In genomic region chr7:101290177-101291037, GRCh38 we compare ENCODE assay signal across 8 cellular contexts. TPM values are rescaled to one million over a fixed set of nuclear protein-coding genes. Genes with fewer than 3 reads are reported as not detected.
DNase-seq lines count a peak whose midpoint lies in the region; ATAC-seq, FAIRE-seq and TF ChIP-seq lines count a peak whose summit lies in the region.
"Not testable (repeated sequence)": the region's sequence is repeated elsewhere in the genome, so short reads cannot be mapped to it uniquely, and the experiment has no call there.

No MANE protein-coding gene starts in this region.

- H3K4me3 Mint-ChIP-seq in activated CD4-positive, alpha-beta T cell treated with anti-CD3 and anti-CD28 coated beads for 36 hours, result not testable (repeated sequence)

- TF ChIP-seq EP300 in ovary (IDR thresholded peaks at IDR 0.05), result not testable (repeated sequence)

- H3K9me3 Mint-ChIP-seq in activated CD4-positive, alpha-beta T cell treated with anti-CD3 and anti-CD28 coated beads for 36 hours (ENCODE audit: low read depth), result not testable (repeated sequence)

- H3K4me1 ChIP-seq in ovary (ENCODE audit: insufficient read depth), result not testable (repeated sequence)

- H3K4me3 ChIP-seq in ovary, result not testable (repeated sequence)

- TF ChIP-seq CTCF in D721Med (IDR thresholded peaks at IDR 0.05; ENCODE audit: insufficient read depth, missing control alignments), result peak; percentile 46
- TF ChIP-seq CTCF in ovary (IDR thresholded peaks at IDR 0.05), result peak in 1 of 3 donors; percentile 39

- H3K4me1 Mint-ChIP-seq in activated CD4-positive, alpha-beta T cell treated with anti-CD3 and anti-CD28 coated beads for 36 hours, result not testable (repeated sequence)

- peaks cover 19% of the 10 kb centered on the region for H3K27me3 Mint-ChIP-seq in activated CD4-positive, alpha-beta T cell treated with anti-CD3 and anti-CD28 coated beads for 36 hours

- ATAC-seq in HG03439 (IDR thresholded peaks at IDR 0.05; ENCODE audit: unreplicated experiment), result peak; percentile 34
- peak; percentile 63 for ATAC-seq in activated CD4-positive, alpha-beta T cell treated with anti-CD3 and anti-CD28 coated beads for 36 hours
- peak; percentile 69 for ATAC-seq in left ventricle myocardium superior

- TF ChIP-seq POLR2A in ovary (IDR thresholded peaks at IDR 0.05), result not testable (repeated sequence)

- FAIRE-seq in D721Med (lab: Jason Lieb, UNC), result not testable (repeated sequence)

- not testable (repeated sequence) for H3K36me3 Mint-ChIP-seq in activated CD4-positive, alpha-beta T cell treated with anti-CD3 and anti-CD28 coated beads for 36 hours (ENCODE audit: low read depth)

- intact Hi-C loops in activated CD4-positive, alpha-beta T cell treated with anti-CD3 and anti-CD28 coated beads for 36 hours (cut with DNase I, micrococcal nuclease); left ventricle myocardium superior (cut with micrococcal nuclease): not testable (repeated sequence)
- intact Hi-C loops in ovary (cut with DNase I), result loop anchor here in 1 of 4 donors (10.0 kb wide), 1 partner anchor 396 kb away; the partner anchor contains the start of gene ACHE

- CTCF ChIA-PET in activated CD4-positive, alpha-beta T cell treated with anti-CD3 and anti-CD28 coated beads for 36 hours (lab: Charles Lee), result interaction anchor here (0.6 to 1.9 kb wide), 21 partner anchors 8 to 1314 kb away, joined by 3 to 11 read pairs (median 4); partner anchors contain the start of genes AZGP1, IFT22, PLOD3 and VGF

- not testable (repeated sequence) for H3K9me3 ChIP-seq in ovary

- H3K36me3 ChIP-seq in ovary, result not testable (repeated sequence)

- H3K27ac ChIP-seq in ovary, result not testable (repeated sequence)

- POLR2A ChIA-PET in activated CD4-positive, alpha-beta T cell treated with anti-CD3 and anti-CD28 coated beads for 36 hours (lab: Charles Lee), result interaction anchor here (1.1 kb wide), 1 partner anchor 11 kb away, joined by 3 read pairs; no protein-coding TSS in a partner anchor

- H3K27ac Mint-ChIP-seq in activated CD4-positive, alpha-beta T cell treated with anti-CD3 and anti-CD28 coated beads for 36 hours, result not testable (repeated sequence)

- H3K27me3 ChIP-seq in ovary, result not testable (repeated sequence)

- not testable (repeated sequence) for DNase-seq in D721Med (ENCODE audit: insufficient read length, low spot score)
- DNase-seq in NCI-H748 (lab: John Stamatoyannopoulos, UW; ENCODE audit: unreplicated experiment) (peak; percentile 36), astrocyte of the hippocampus (ENCODE audit: low read depth, low spot score) (peak; percentile 45), left ventricle myocardium superior (peak; percentile 85), ovary (peak; percentile 32 to 75 (median 61))
- DNase-seq in activated CD4-positive, alpha-beta T cell treated with anti-CD3 and anti-CD28 coated beads for 36 hours, result peak; percentile 80
- DNase-seq in stimulated activated naive CD4-positive, alpha-beta T cell (lab: John Stamatoyannopoulos, UW), result peak; percentile 15 to 64 (median 42)

- WGBS in ovary, 3 donors, result 12 to 19% (median 17%) methylated on average over 13 to 18 of the region's 18 CpGs

RNA-seq across cellular contexts. Expression of gene IFT22, which starts 31.2 kb away (rescaled TPM):
- total RNA-seq in activated CD4-positive, alpha-beta T cell treated with anti-CD3 and anti-CD28 coated beads for 36 hours, result 1 to 10 TPM; 6.0 to 6.7 TPM
- total RNA-seq in left ventricle myocardium superior, result 26.8 TPM
- total RNA-seq in ovary, result 10 to 100 TPM; 21.8 to 50.0 (median 27.8) TPM
- polyA plus RNA-seq in ovary, result 10 to 100 TPM; 27.4 to 61.3 TPM

RNA-seq across cellular contexts. Expression of gene FIS1, which starts 45.5 kb away (rescaled TPM):
- 10 to 100 TPM; 70.5 to 92.6 TPM for total RNA-seq in activated CD4-positive, alpha-beta T cell treated with anti-CD3 and anti-CD28 coated beads for 36 hours
- total RNA-seq in left ventricle myocardium superior (326 TPM), ovary (100 to 1,000 TPM; 146 to 262 (median 178) TPM)
- polyA plus RNA-seq in ovary, result 100 to 1,000 TPM in 1 of 2 donors, 10 to 100 TPM in 1; 83.2 to 234 TPM

RNA-seq across cellular contexts. Expression of gene CLDN15, which starts 52.8 kb away (rescaled TPM):
- 10 to 100 TPM; 16.4 to 17.2 TPM for total RNA-seq in activated CD4-positive, alpha-beta T cell treated with anti-CD3 and anti-CD28 coated beads for 36 hours
- 3.8 TPM for total RNA-seq in left ventricle myocardium superior
- total RNA-seq in ovary, result 100 to 1,000 TPM in 1 of 7 donors, 10 to 100 TPM in 4, 1 to 10 TPM in 2; 9.0 to 225 (median 11.7) TPM
- polyA plus RNA-seq in ovary, result 10 to 100 TPM in 1 of 2 donors, 1 to 10 TPM in 1; 3.6 to 14.6 TPM
